ENCODE assay signal across 13 cellular contexts in the genomic region with DNA sequence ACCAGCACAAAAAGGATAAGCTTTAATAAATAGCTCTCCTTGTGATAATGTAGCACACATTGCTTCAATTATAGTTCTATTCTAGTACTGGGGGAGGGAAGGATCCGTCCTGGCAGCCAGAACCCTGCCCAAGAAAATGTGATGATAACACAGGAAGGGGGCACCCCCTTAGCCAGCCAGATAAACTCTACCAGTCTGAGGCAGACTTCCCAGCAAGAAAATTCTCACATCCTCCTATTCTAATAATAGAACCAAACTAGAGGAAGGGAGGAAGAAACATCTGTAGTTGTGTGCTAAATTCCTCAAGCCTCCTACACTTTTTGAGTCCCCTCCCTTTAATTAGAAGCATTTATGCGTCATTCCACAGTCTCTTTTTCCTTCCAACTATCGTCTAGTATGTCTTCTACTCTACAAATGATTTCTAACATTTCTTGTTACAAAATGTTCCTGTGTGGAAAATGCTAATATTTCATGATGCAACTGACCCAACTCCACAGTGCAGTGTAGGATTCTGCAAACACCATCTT.
DNase-seq lines count a peak whose midpoint lies in the region; ATAC-seq and TF ChIP-seq lines count a peak whose summit lies in the region.
"Had no signal": no experiment of that assay in that cellular context is flagged by ENCODE, and none has a peak within 500 bp of the region (broad histone marks: within the 10 kb centered on the region; RNA-seq: fewer than 3 reads in every experiment).

No MANE protein-coding gene starts in this region.

- no peaks in the 10 kb centered on the region for H3K27me3 ChIP-seq in esophagus muscularis mucosa
- no peaks in the 10 kb centered on the region for H3K27me3 ChIP-seq in lung (ENCODE audit: control insufficient read depth, insufficient read depth)
- no peaks in the 10 kb centered on the region for H3K27me3 ChIP-seq in tibial artery

- H3K4me3 ChIP-seq in esophagus muscularis mucosa = no peak overlapping the region
- H3K4me3 ChIP-seq in lung = no peak overlapping the region
- no peak overlapping the region for H3K4me3 ChIP-seq in tibial artery

- DNase-seq in HT1080 (ENCODE audit: low read depth) (peak; percentile 31), esophagus muscularis mucosa (ENCODE audit: extremely low spot score) (no peak), lung (ENCODE audit: low spot score) (no peak), tibial artery (no peak), amygdala (lab: John Stamatoyannopoulos, UW) (no peak), HUDEP-2 (lab: John Stamatoyannopoulos, UW; ENCODE audit: unreplicated experiment in 76 of 76) (no peak), germinal center (ENCODE audit: low spot score) (no peak)
- DNase-seq: stimulated activated CD4-positive, alpha-beta T cell treated with anti-CD3 and anti-CD28 coated beads, Interleukin-2, amount 100 ng/mL, for 24 hours had no signal

- H3K9me3 ChIP-seq in esophagus muscularis mucosa (no peaks in the 10 kb centered on the region), lung (ENCODE audit: control insufficient read depth in 2 of 2, insufficient read depth in 1 of 2, low read length in 1 of 2) (no peaks in the 10 kb centered on the region), tibial artery (no peaks in the 10 kb centered on the region)

- TF ChIP-seq POLR2A in esophagus muscularis mucosa (IDR thresholded peaks at IDR 0.05; ENCODE audit: low read depth) = no peak

- H3K27ac ChIP-seq in esophagus muscularis mucosa (replicated peaks in 1 of 4) (peak overlapping the region; percentile 11 to 56 (median 40)), lung (ENCODE audit: low read depth in 1 of 2, low read length in 1 of 2) (peak overlapping the region in 1 of 2 donors; percentile 24), tibial artery (peak overlapping the region; percentile 44 to 63)
- H3K27ac ChIP-seq: KMS-11 had no signal

- TF ChIP-seq CTCF in esophagus muscularis mucosa (IDR thresholded peaks at IDR 0.05) (no peak), lung (IDR thresholded peaks at IDR 0.05; ENCODE audit: control extremely low read depth, extremely low read depth) (no peak), tibial artery (IDR thresholded peaks at IDR 0.05) (no peak)

- WGBS in esophagus muscularis mucosa = 30% methylated on average over 3 of the region's 3 CpGs
- 18% methylated on average over 3 of the region's 3 CpGs for WGBS in lung, 2 donors

- no peaks in the 10 kb centered on the region for H3K36me3 ChIP-seq in esophagus muscularis mucosa
- no peaks in the 10 kb centered on the region for H3K36me3 ChIP-seq in lung (ENCODE audit: control insufficient read depth in 2 of 2, insufficient read depth in 2 of 2, low read length in 2 of 2)
- no peaks in the 10 kb centered on the region for H3K36me3 ChIP-seq in tibial artery

- intact Hi-C loops in esophagus muscularis mucosa (cut with DNase I) (no loop called here), tibial artery (cut with DNase I; ENCODE audit: low total_unique reads) (no loop called here)

- H3K4me1 ChIP-seq in esophagus muscularis mucosa (peaks cover 0 to 18% (median 4%) of the 10 kb centered on the region in 4 donors), lung (ENCODE audit: control insufficient read depth in 2 of 2, insufficient read depth in 2 of 2, low read length in 2 of 2) (peaks cover 0 to 6% of the 10 kb centered on the region in 2 donors), tibial artery (peaks cover 0 to 26% (median 3%) of the 10 kb centered on the region in 4 donors)

- no peak for TF ChIP-seq EP300 in esophagus muscularis mucosa (IDR thresholded peaks at IDR 0.05)

- peak; percentile 27 for ATAC-seq in lung (ENCODE audit: insufficient read depth, low FRiP score)
- ATAC-seq in HG02642 (IDR thresholded peaks at IDR 0.05; ENCODE audit: poor library complexity, unreplicated experiment) = no peak
- ATAC-seq: HCT116; Panc1; stimulated activated memory B cell treated with anti-CD40 and anti-IgM and Interleukin-4, amounts not matched to agents 10 μg/mL and 1 μg/mL and 100 μg/mL, for 72 hours had no signal
